Comparison of ENCODE assay signal across 7 cellular contexts in the genomic region with DNA sequence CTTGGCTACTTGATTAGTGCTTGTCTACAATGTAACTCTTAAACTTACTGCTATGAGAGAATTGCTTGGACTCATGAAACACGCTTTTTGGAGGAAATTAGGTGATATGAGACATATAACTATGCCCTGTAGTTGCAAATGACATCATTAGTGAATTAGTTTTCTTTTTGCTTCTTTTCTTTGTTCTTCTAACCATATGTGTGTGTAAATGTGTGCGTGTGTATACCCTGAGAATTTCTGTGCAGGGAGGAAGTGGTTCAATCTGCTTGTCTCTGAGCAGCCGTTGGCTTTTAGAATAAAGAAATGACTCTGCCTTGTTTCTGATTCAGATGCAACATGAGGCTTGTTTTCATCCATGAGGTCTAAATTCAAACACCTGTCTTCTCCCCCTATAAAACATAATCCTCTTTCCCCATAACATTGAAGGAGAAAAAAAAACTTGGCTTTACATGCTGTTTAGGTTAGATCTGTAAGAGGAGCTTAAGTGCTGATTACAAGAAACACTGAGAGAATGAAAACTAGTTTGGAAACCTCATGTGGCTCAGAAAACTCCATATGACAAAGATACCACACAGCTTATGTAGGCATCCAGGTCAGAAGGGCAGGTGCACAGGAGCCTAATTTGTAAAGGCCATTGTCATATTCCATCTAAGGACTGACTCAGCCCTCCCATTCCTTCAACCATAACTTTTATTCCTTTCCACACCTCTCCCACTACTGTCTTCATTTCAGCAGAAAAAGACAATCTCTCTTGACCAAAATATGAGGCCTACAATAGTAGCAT. TPM values are rescaled to one million over a fixed set of nuclear protein-coding genes. Genes with fewer than 3 reads are reported as not detected.
DNase-seq lines count a peak whose midpoint lies in the region; ATAC-seq and TF ChIP-seq lines count a peak whose summit lies in the region.

No MANE protein-coding gene starts in this region.

- peaks cover 5% of the 10 kb centered on the region for H3K27me3 Mint-ChIP-seq in memory B cell

- peaks cover 3% of the 10 kb centered on the region for H3K9me3 Mint-ChIP-seq in memory B cell

- peak; percentile 90 for ATAC-seq in GM18861 (IDR thresholded peaks at IDR 0.05; ENCODE audit: unreplicated experiment)
- ATAC-seq in GM21737 (IDR thresholded peaks at IDR 0.05; ENCODE audit: unreplicated experiment) = peak; percentile 79
- ATAC-seq in memory B cell (ENCODE audit: low read depth) = peak; percentile 74
- no peak for ATAC-seq in heart left ventricle

- H3K27ac Mint-ChIP-seq in memory B cell = no peak overlapping the region

- intact Hi-C loops in esophagus squamous epithelium (cut with DNase I) (no loop called here), heart left ventricle (cut with DNase I) (no loop called here)

- peaks cover 9% of the 10 kb centered on the region for H3K4me1 Mint-ChIP-seq in memory B cell

- peaks cover 47% of the 10 kb centered on the region for H3K4me1 ChIP-seq in KMS-11 (ENCODE audit: low read depth, poor library complexity, severe bottlenecking)
- no peaks in the 10 kb centered on the region for H3K4me1 ChIP-seq in esophagus squamous epithelium
- peaks cover 0 to 19% (median 0%) of the 10 kb centered on the region in 12 donors for H3K4me1 ChIP-seq in heart left ventricle

- H3K36me3 Mint-ChIP-seq in memory B cell = no peaks in the 10 kb centered on the region

- H2AFZ ChIP-seq in KMS-11 (ENCODE audit: low read depth) = peak overlapping the region; percentile 54

- H3K9ac ChIP-seq in KMS-11 = peak overlapping the region; percentile 61

- H3K27ac ChIP-seq in KMS-11 = peak overlapping the region; percentile 90
- no peak overlapping the region for H3K27ac ChIP-seq in esophagus squamous epithelium
- peak overlapping the region in 1 of 12 donors; percentile 50 for H3K27ac ChIP-seq in heart left ventricle

- H3K4me3 ChIP-seq in KMS-11 (IDR thresholded peaks at IDR 0.05; ENCODE audit: insufficient read depth, low read depth, low read length) = no peak overlapping the region
- no peak overlapping the region for H3K4me3 ChIP-seq in esophagus squamous epithelium
- no peak overlapping the region for H3K4me3 ChIP-seq in heart left ventricle

- H3K4me2 ChIP-seq in KMS-11 = peak overlapping the region; percentile 67

- H3K27me3 ChIP-seq in KMS-11 (ENCODE audit: insufficient read depth, low read depth) (no peaks in the 10 kb centered on the region), esophagus squamous epithelium (no peaks in the 10 kb centered on the region), heart left ventricle (no peaks in the 10 kb centered on the region)

- H4K20me1 ChIP-seq in KMS-11 (ENCODE audit: insufficient read depth) = no peaks in the 10 kb centered on the region

- no peak overlapping the region for H3K4me3 Mint-ChIP-seq in memory B cell

- DNase-seq in memory B cell (ENCODE audit: low spot score in 2 of 2) (no peak), esophagus squamous epithelium (lab: John Stamatoyannopoulos, UW) (no peak), epidermal melanocyte (ENCODE audit: insufficient read length, low spot score) (no peak), heart left ventricle (no peak)

- no peaks in the 10 kb centered on the region for H3K79me2 ChIP-seq in KMS-11 (ENCODE audit: insufficient read depth, low read depth)

- WGBS in esophagus squamous epithelium, 2 donors = 69 to 70% methylated on average over 3 of the region's 3 CpGs
- 76 to 89% (median 82%) methylated on average over 3 of the region's 3 CpGs for WGBS in heart left ventricle, 4 donors

- H3K36me3 ChIP-seq in KMS-11 (ENCODE audit: insufficient read depth) (no peaks in the 10 kb centered on the region), esophagus squamous epithelium (no peaks in the 10 kb centered on the region), heart left ventricle (no peaks in the 10 kb centered on the region)

- TF ChIP-seq POLR2A in esophagus squamous epithelium (IDR thresholded peaks at IDR 0.05) (no peak), heart left ventricle (IDR thresholded peaks at IDR 0.05) (no peak)

- H3K9me3 ChIP-seq in esophagus squamous epithelium = peaks cover 0 to 6% (median 0%) of the 10 kb centered on the region in 3 donors
- peaks cover 0 to 12% (median 0%) of the 10 kb centered on the region in 12 donors for H3K9me3 ChIP-seq in heart left ventricle

- no peak for TF ChIP-seq CTCF in KMS-11 (conservative IDR thresholded peaks at IDR 0.05; ENCODE audit: low read depth, low read length)
- no peak for TF ChIP-seq CTCF in esophagus squamous epithelium (IDR thresholded peaks at IDR 0.05)
- TF ChIP-seq CTCF in heart left ventricle (IDR thresholded peaks at IDR 0.05) = no peak

RNA-seq across cellular contexts. Expression of a gene that starts 30.5 kb away (rescaled TPM):
- 1 to 10 TPM; 1.3 to 3.4 (median 2.0) TPM for total RNA-seq in esophagus squamous epithelium
- 10 to 100 TPM in 6 of 9 donors, 1 to 10 TPM in 3; 4.3 to 39.6 (median 12.2) TPM for total RNA-seq in heart left ventricle
- 10 to 100 TPM in 1 of 2 donors, 1 to 10 TPM in 1; 9.3 to 14.4 TPM for polyA plus RNA-seq in heart left ventricle

Comparison
In these comparisons a context has a peak if more than half of its experiments do, and no peak if none do; other contexts are left out.
1. ATAC-seq: peak in GM18861 (single experiment), GM21737 (single experiment) and memory B cell (single experiment); none in heart left ventricle (0 of 4).